Comparison of ENCODE assay signal across 14 cellular contexts in the genomic region with DNA sequence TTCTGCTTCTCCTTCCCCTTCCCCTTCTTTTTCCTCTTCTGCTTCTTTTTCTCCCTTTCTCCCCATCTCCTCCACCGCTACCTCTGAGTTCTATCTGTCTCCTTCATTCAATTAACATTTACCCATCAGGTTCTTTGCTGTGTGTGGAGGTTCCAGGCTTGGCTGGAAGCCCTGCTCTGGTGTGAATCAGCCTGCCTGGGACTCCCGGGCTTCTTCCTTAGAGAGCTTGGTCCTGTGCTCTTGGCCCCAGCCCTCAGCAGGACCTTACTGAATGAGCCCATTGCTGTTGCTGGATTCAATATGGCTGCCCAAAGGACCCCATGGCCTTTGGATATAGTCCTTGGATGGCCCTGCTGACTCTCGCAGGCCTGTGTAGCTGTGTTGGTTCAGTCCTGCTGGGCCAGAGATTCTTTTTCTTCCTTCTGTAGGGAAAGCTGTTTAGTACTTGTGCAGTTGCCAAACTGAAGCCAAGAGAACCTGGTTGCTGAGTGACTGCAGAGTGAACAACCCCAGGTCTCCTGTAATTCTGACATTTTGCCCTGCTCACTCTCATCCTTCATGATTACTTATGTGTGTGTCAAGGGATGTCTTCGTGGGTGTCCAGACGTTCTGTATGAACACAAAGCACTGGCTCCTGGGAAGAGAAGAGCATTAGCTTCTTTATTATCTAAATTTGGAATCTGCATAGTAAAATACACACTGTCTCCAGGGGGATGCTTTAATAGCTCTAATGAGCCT.
DNase-seq lines count a peak whose midpoint lies in the region; ATAC-seq and TF ChIP-seq lines count a peak whose summit lies in the region.
"Had no signal": no experiment of that assay in that cellular context is flagged by ENCODE, and none has a peak within 500 bp of the region (broad histone marks: within the 10 kb centered on the region; RNA-seq: fewer than 3 reads in every experiment).

No MANE protein-coding gene starts in this region.

- no peak for TF ChIP-seq POLR2A in body of pancreas (IDR thresholded peaks at IDR 0.05)

- H3K4me1 ChIP-seq in body of pancreas, result peaks cover 3% of the 10 kb centered on the region
- H3K4me1 ChIP-seq in stomach smooth muscle (ENCODE audit: control insufficient read depth, insufficient read depth, low read length), result peaks cover 12% of the 10 kb centered on the region
- H3K4me1 ChIP-seq: BE2C had no signal

- H3K4me1 Mint-ChIP-seq in dendritic cell treated with granulocyte-macrophage colony-stimulating factor and Interleukin-4, amounts not matched to agents 40 ng/mL and 50 ng/mL, for 4 days (ENCODE audit: low read depth), result peaks cover 49% of the 10 kb centered on the region
- peaks cover 5% of the 10 kb centered on the region for H3K4me1 Mint-ChIP-seq in neural crest cell

- H3K27ac ChIP-seq in body of pancreas (no peak overlapping the region), stomach smooth muscle (ENCODE audit: low read length) (peak overlapping the region; percentile 41)
- H3K27ac ChIP-seq: A549, C4-2B had no signal

- TF ChIP-seq CTCF in body of pancreas (IDR thresholded peaks at IDR 0.05) (no peak), neural crest cell (conservative IDR thresholded peaks at IDR 0.05) (no peak)

- H3K4me3 Mint-ChIP-seq in dendritic cell treated with granulocyte-macrophage colony-stimulating factor and Interleukin-4, amounts not matched to agents 40 ng/mL and 50 ng/mL, for 4 days, result no peak overlapping the region
- no peak overlapping the region for H3K4me3 Mint-ChIP-seq in neural crest cell
- H3K4me3 Mint-ChIP-seq: CD4-positive, alpha-beta memory T cell had no signal

- H3K4me3 ChIP-seq in body of pancreas (no peak overlapping the region), stomach smooth muscle (ENCODE audit: low read length in 2 of 2) (no peak overlapping the region)
- H3K4me3 ChIP-seq: A549, GM12878, HAP-1 had no signal

- WGBS in body of pancreas, 2 donors, result 70 to 79% methylated on average over 5 of the region's 5 CpGs

- intact Hi-C loops in body of pancreas (cut with DNase I), result loop anchor here (5.0 kb wide), 1 partner anchor 83 kb away; no protein-coding TSS in a partner anchor
- intact Hi-C loops in dendritic cell treated with granulocyte-macrophage colony-stimulating factor and Interleukin-4, amounts not matched to agents 40 ng/mL and 50 ng/mL, for 4 days (cut with micrococcal nuclease), result no loop called here

- no peaks in the 10 kb centered on the region for H3K36me3 Mint-ChIP-seq in dendritic cell treated with granulocyte-macrophage colony-stimulating factor and Interleukin-4, amounts not matched to agents 40 ng/mL and 50 ng/mL, for 4 days (ENCODE audit: low read depth)
- H3K36me3 Mint-ChIP-seq in neural crest cell (ENCODE audit: low read depth), result no peaks in the 10 kb centered on the region
- H3K36me3 Mint-ChIP-seq: CD4-positive, alpha-beta memory T cell had no signal

- H3K9me3 Mint-ChIP-seq in dendritic cell treated with granulocyte-macrophage colony-stimulating factor and Interleukin-4, amounts not matched to agents 40 ng/mL and 50 ng/mL, for 4 days, result no peaks in the 10 kb centered on the region
- no peaks in the 10 kb centered on the region for H3K9me3 Mint-ChIP-seq in neural crest cell
- H3K9me3 Mint-ChIP-seq: CD4-positive, alpha-beta memory T cell had no signal

- peak overlapping the region; percentile 24 for H3K27ac Mint-ChIP-seq in dendritic cell treated with granulocyte-macrophage colony-stimulating factor and Interleukin-4, amounts not matched to agents 40 ng/mL and 50 ng/mL, for 4 days
- peak overlapping the region; percentile 58 for H3K27ac Mint-ChIP-seq in neural crest cell (ENCODE audit: unreplicated experiment)

- no peaks in the 10 kb centered on the region for H3K27me3 ChIP-seq in body of pancreas
- H3K27me3 ChIP-seq in stomach smooth muscle (ENCODE audit: control insufficient read depth in 1 of 2, insufficient read depth in 2 of 2, low read length in 2 of 2), result no peaks in the 10 kb centered on the region
- H3K27me3 ChIP-seq: BE2C had no signal

- no peaks in the 10 kb centered on the region for H3K36me3 ChIP-seq in body of pancreas (replicated peaks in 1 of 2; ENCODE audit: insufficient read depth in 1 of 2, low read depth in 2 of 2)
- no peaks in the 10 kb centered on the region for H3K36me3 ChIP-seq in stomach smooth muscle (ENCODE audit: control insufficient read depth in 2 of 2, insufficient read depth in 2 of 2, low read length in 2 of 2)
- H3K36me3 ChIP-seq: BE2C, HAP-1 had no signal

- H3K9me3 ChIP-seq in body of pancreas (no peaks in the 10 kb centered on the region), stomach smooth muscle (ENCODE audit: control insufficient read depth in 2 of 2, low read length in 2 of 2) (no peaks in the 10 kb centered on the region)
- H3K9me3 ChIP-seq: A549, BE2C, HAP-1 had no signal

- no peak overlapping the region for H3K9ac ChIP-seq in stomach smooth muscle (ENCODE audit: low read length in 2 of 2)

- DNase-seq in body of pancreas, result peak in 2 of 4 donors; percentile 23 to 28
- DNase-seq in neural crest cell (ENCODE audit: low read depth, low spot score), result no peak
- DNase-seq in T-helper 1 cell, result no peak
- DNase-seq: BE2C; CD4-positive, alpha-beta memory T cell; DMS79 had no signal

- peak; percentile 25 for ATAC-seq in body of pancreas
- no peak for ATAC-seq in GM18517 (IDR thresholded peaks at IDR 0.05; ENCODE audit: unreplicated experiment)
- no peak for ATAC-seq in GM21360 (IDR thresholded peaks at IDR 0.05; ENCODE audit: unreplicated experiment)
- ATAC-seq: A549, GM12878 had no signal

- peaks cover 8% of the 10 kb centered on the region for H3K27me3 Mint-ChIP-seq in dendritic cell treated with granulocyte-macrophage colony-stimulating factor and Interleukin-4, amounts not matched to agents 40 ng/mL and 50 ng/mL, for 4 days
- no peaks in the 10 kb centered on the region for H3K27me3 Mint-ChIP-seq in neural crest cell (ENCODE audit: low read depth)
